14 cellular contexts compared by ENCODE assay signal in the genomic region with DNA sequence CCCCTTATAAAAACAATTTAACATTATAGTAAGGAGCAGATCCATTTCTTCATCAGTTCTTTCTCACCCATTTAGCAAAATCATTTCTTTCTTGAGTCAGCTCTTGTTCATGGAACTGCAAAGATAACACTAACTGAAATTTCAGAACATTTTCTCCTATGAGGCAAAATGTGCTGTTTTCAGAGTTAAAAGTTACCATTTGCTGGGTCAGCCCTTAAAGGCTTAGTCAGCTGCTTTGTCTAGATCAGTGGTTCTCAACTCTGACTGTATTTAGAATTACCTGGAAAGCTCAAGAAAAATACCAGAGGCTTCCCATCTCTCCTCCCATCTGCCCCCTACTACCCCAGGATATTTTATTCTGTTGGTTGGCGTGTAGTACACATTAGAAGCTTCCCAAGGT. TPM values are rescaled to one million over a fixed set of nuclear protein-coding genes. Genes with fewer than 3 reads are reported as not detected.
DNase-seq lines count a peak whose midpoint lies in the region; ATAC-seq and TF ChIP-seq lines count a peak whose summit lies in the region.
"Had no signal": no experiment of that assay in that cellular context is flagged by ENCODE, and none has a peak within 500 bp of the region (broad histone marks: within the 10 kb centered on the region; RNA-seq: fewer than 3 reads in every experiment).

No MANE protein-coding gene starts in this region.

- peaks cover 7% of the 10 kb centered on the region for H3K79me1 ChIP-seq in mesendoderm (ENCODE audit: low read length)

- H3K23ac ChIP-seq in mesendoderm (ENCODE audit: low read length), result no peak overlapping the region

- no peak overlapping the region for H4K8ac ChIP-seq in mesendoderm (ENCODE audit: low read depth, low read length)

- H3K56ac ChIP-seq in mesendoderm (ENCODE audit: low read length), result no peak overlapping the region

- no peak overlapping the region for H3K4ac ChIP-seq in mesendoderm (ENCODE audit: low read depth, low read length)

- H3K9me3 Mint-ChIP-seq in natural killer cell, result no peaks in the 10 kb centered on the region

- no peaks in the 10 kb centered on the region for H3K27me3 Mint-ChIP-seq in natural killer cell (ENCODE audit: low read depth in 2 of 2)

- H3K4me1 Mint-ChIP-seq in natural killer cell, result peaks cover 13 to 17% of the 10 kb centered on the region in 2 donors

- DNase-seq in activated CD4-positive, CD25-positive, alpha-beta regulatory T cell treated with anti-CD3 and anti-CD28 coated beads, Interleukin-2, amount 50 U/mL, for 72 hours, result no peak
- peak; percentile 23 for DNase-seq in OCI-M1 (lab: John Stamatoyannopoulos, UW)
- peak; percentile 10 for DNase-seq in astrocyte of the spinal cord (ENCODE audit: low read depth, low spot score)
- no peak for DNase-seq in natural killer cell
- no peak for DNase-seq in NCI-H774 (lab: John Stamatoyannopoulos, UW)
- DNase-seq in mesendoderm, result no peak
- DNase-seq: adrenal gland, Calu3, NCI-H1436 treated with DMSO at 0.1 percent for 48 hours, NCI-H510A, PC-9 had no signal

- no peak overlapping the region for H3K9ac ChIP-seq in mesendoderm (ENCODE audit: low read length)

- no peak for TF ChIP-seq CTCF in astrocyte of the spinal cord (IDR thresholded peaks at IDR 0.05; ENCODE audit: low read depth, low read length)
- no peak for TF ChIP-seq CTCF in natural killer cell (IDR thresholded peaks at IDR 0.05)

- intact Hi-C loops in natural killer cell (cut with micrococcal nuclease), result no loop called here

- H3K27me3 ChIP-seq in mesendoderm (ENCODE audit: insufficient read depth, low read length, poor library complexity), result no peaks in the 10 kb centered on the region
- H3K27me3 ChIP-seq: adrenal gland had no signal

- no peak overlapping the region for H3K18ac ChIP-seq in mesendoderm (ENCODE audit: low read length)

- in situ Hi-C loops in astrocyte of the spinal cord (cut with HindIII; ENCODE audit: low sequenced_read_pairs), result no loop called here

- H3K79me2 ChIP-seq in mesendoderm (ENCODE audit: control insufficient read depth, insufficient read depth, low read length), result peaks cover 2% of the 10 kb centered on the region

- no peak overlapping the region for H3K27ac ChIP-seq in mesendoderm (ENCODE audit: low read depth, low read length)
- H3K27ac ChIP-seq: adrenal gland had no signal

- no peak overlapping the region for H3K4me3 Mint-ChIP-seq in natural killer cell

- peaks cover 34% of the 10 kb centered on the region for H3K36me3 Mint-ChIP-seq in natural killer cell

- peak; percentile 11 to 25 for ATAC-seq in activated CD4-positive, CD25-positive, alpha-beta regulatory T cell treated with anti-CD3 and anti-CD28 coated beads, Interleukin-2, amount 50 U/mL, for 24 hours
- ATAC-seq in natural killer cell (no peak), HG02759 (IDR thresholded peaks at IDR 0.05; ENCODE audit: unreplicated experiment) (no peak)

- H2BK120ac ChIP-seq in mesendoderm (ENCODE audit: low read depth, low read length), result no peak overlapping the region

- no peak overlapping the region for H2BK5ac ChIP-seq in mesendoderm (ENCODE audit: low read length)

- no CpG with 5 or more reads among the region's 1 CpG for WGBS in mesendoderm (ENCODE audit: extremely low coverage, insufficient coverage, low lambda C conversion rate)

- H3K27ac Mint-ChIP-seq in natural killer cell, result peak overlapping the region; percentile 73 to 86

- no peak overlapping the region for H4K5ac ChIP-seq in mesendoderm (ENCODE audit: low read length)

- peaks cover 20% of the 10 kb centered on the region for H3K36me3 ChIP-seq in mesendoderm (ENCODE audit: control insufficient read depth, insufficient read depth, low read length)

- no peaks in the 10 kb centered on the region for H3K4me1 ChIP-seq in mesendoderm (ENCODE audit: control insufficient read depth, low read depth, low read length)

- H3K4me2 ChIP-seq in mesendoderm (ENCODE audit: low read length), result no peak overlapping the region
- H3K4me2 ChIP-seq: PC-9 had no signal

- H2AK5ac ChIP-seq in mesendoderm (ENCODE audit: low read length), result no peak overlapping the region

- H3K4me3 ChIP-seq in astrocyte of the spinal cord (ENCODE audit: low read depth, low read length), result no peak overlapping the region
- no peak overlapping the region for H3K4me3 ChIP-seq in mesendoderm (ENCODE audit: low read length)
- H3K4me3 ChIP-seq: adrenal gland, lung, PC-9 had no signal

- no peak overlapping the region for H2BK15ac ChIP-seq in mesendoderm (replicated peaks; ENCODE audit: low read depth)

RNA-seq across cellular contexts. Expression of a gene that starts 12.2 kb away (rescaled TPM):
- 10 to 100 TPM; 12.1 to 23.3 (median 18.2) TPM for total RNA-seq in natural killer cell
- polyA plus RNA-seq in mesendoderm (2013, experiment 1 of 2), result 29.7 TPM
- polyA plus RNA-seq in mesendoderm (2013, experiment 2 of 2), result 32.3 TPM

RNA-seq across cellular contexts. Expression of a gene that starts 47.6 kb away (rescaled TPM):
- total RNA-seq in natural killer cell, result 1 to 10 TPM; 2.5 to 3.3 (median 2.8) TPM
- polyA plus RNA-seq in mesendoderm (2013, experiment 1 of 2), result 1.6 TPM
- polyA plus RNA-seq in mesendoderm (2013, experiment 2 of 2), result 1.5 TPM

RNA-seq across cellular contexts. Expression of a gene that starts 51.8 kb away (rescaled TPM):
- total RNA-seq in natural killer cell, result 10 to 100 TPM; 17.5 to 24.2 (median 20.7) TPM
- polyA plus RNA-seq in mesendoderm (2013, experiment 1 of 2), result 4.2 TPM
- 4.0 TPM for polyA plus RNA-seq in mesendoderm (2013, experiment 2 of 2)

Comparison
In these comparisons a context has a peak if more than half of its experiments do, and no peak if none do; other contexts are left out.
1. ATAC-seq: peak in activated CD4-positive, CD25-positive, alpha-beta regulatory T cell treated with anti-CD3 and anti-CD28 coated beads, Interleukin-2, amount 50 U/mL, for 24 hours (2 of 2); none in natural killer cell (0 of 3) and HG02759 (single experiment).
2. DNase-seq: peak in OCI-M1 (single experiment) and astrocyte of the spinal cord (single experiment); none in activated CD4-positive, CD25-positive, alpha-beta regulatory T cell treated with anti-CD3 and anti-CD28 coated beads, Interleukin-2, amount 50 U/mL, for 72 hours (single experiment), natural killer cell (single experiment), NCI-H774 (single experiment) and mesendoderm (single experiment).